Comparison of ENCODE assay signal across 1 cellular context in genomic region chr17:45902892-45903346, GRCh38.
TF ChIP-seq lines count a peak whose summit lies in the region.

No MANE protein-coding gene starts in this region.

TF ChIP-seq in K562, 482 proteins besides CTCF, POLR2A, EP300 and RAD21 (continued from another document and continues in another):
- no peak for TF ChIP-seq ZNF398 (CRISPR knock-in tag; IDR thresholded peaks at IDR 0.05)
- no peak for TF ChIP-seq THRA (IDR thresholded peaks at IDR 0.05)
- no peak for TF ChIP-seq HCFC1 (IDR thresholded peaks at IDR 0.05; ENCODE audit: low read depth, low read length)
- TF ChIP-seq SREBF1 (IDR thresholded peaks at IDR 0.05; ENCODE audit: borderline replicate concordance, low read depth, low read length): no peak
- TF ChIP-seq TRIM25 (IDR thresholded peaks at IDR 0.05; ENCODE audit: borderline replicate concordance): no peak
- no peak for TF ChIP-seq ZNF507 (tag; conservative IDR thresholded peaks at IDR 0.05)
- no peak for TF ChIP-seq EZH2 (IDR thresholded peaks at IDR 0.05; ENCODE audit: borderline replicate concordance, low read depth, low read length)
- TF ChIP-seq DPF2 (IDR thresholded peaks at IDR 0.05): 0 out of 2 replicates have a peak, but pooled peaks have one; percentile 50
- no peak for TF ChIP-seq CBX1 (IDR thresholded peaks at IDR 0.05; ENCODE audit: low read depth)
- TF ChIP-seq SRSF1 (IDR thresholded peaks at IDR 0.05; ENCODE audit: low read depth, low read length): no peak
- no peak for TF ChIP-seq PHF21A (IDR thresholded peaks at IDR 0.05; ENCODE audit: borderline replicate concordance, low read depth)
- TF ChIP-seq FOXJ2 (tag; IDR thresholded peaks at IDR 0.05): no peak
- peak; percentile 42; the same call in 1 of the 2 replicates for TF ChIP-seq MTA3 (IDR thresholded peaks at IDR 0.05; ENCODE audit: borderline replicate concordance)
- TF ChIP-seq MEIS2 (IDR thresholded peaks at IDR 0.05; ENCODE audit: partially characterized antibody): peak; percentile 91
- TF ChIP-seq NEUROD1 (IDR thresholded peaks at IDR 0.05; ENCODE audit: borderline replicate concordance, low read depth, low read length, partially characterized antibody): no peak
- TF ChIP-seq ZNF140 (CRISPR knock-in tag; IDR thresholded peaks at IDR 0.05): no peak
- TF ChIP-seq RNF2 (IDR thresholded peaks at IDR 0.05): no peak
- TF ChIP-seq, protein P1, sequence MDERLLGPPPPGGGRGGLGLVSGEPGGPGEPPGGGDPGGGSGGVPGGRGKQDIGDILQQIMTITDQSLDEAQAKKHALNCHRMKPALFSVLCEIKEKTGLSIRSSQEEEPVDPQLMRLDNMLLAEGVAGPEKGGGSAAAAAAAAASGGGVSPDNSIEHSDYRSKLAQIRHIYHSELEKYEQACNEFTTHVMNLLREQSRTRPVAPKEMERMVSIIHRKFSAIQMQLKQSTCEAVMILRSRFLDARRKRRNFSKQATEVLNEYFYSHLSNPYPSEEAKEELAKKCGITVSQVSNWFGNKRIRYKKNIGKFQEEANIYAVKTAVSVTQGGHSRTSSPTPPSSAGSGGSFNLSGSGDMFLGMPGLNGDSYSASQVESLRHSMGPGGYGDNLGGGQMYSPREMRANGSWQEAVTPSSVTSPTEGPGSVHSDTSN (CRISPR knock-in tag; IDR thresholded peaks at IDR 0.05; ENCODE audit: low read depth): no peak
- TF ChIP-seq, protein P1 (tag; conservative IDR thresholded peaks at IDR 0.05; ENCODE audit: low read depth): peak; percentile 88
- 0 out of 2 replicates have a peak, but pooled peaks have one; percentile 24 for TF ChIP-seq MTA2 (IDR thresholded peaks at IDR 0.05; ENCODE audit: low read depth)
- no peak for TF ChIP-seq FOS (IDR thresholded peaks at IDR 0.05; ENCODE audit: extremely low read depth, insufficient read length)
- TF ChIP-seq SIX5 (IDR thresholded peaks at IDR 0.05; ENCODE audit: borderline replicate concordance in 1 of 2, insufficient read depth in 1 of 2, low read depth in 1 of 2, low read length in 2 of 2): no peak
- TF ChIP-seq ZNF436 (CRISPR knock-in tag; IDR thresholded peaks at IDR 0.05): no peak
- 0 out of 2 replicates have a peak, but pooled peaks have one; percentile 24 for TF ChIP-seq L3MBTL2 (IDR thresholded peaks at IDR 0.05)
- TF ChIP-seq ZNF41 (CRISPR knock-in tag; conservative IDR thresholded peaks at IDR 0.05): no peak
- 0 out of 2 replicates have a peak, but pooled peaks have one; percentile 34 for TF ChIP-seq HDAC2 (IDR thresholded peaks at IDR 0.05)
- no peak for TF ChIP-seq STAT6 (CRISPR knock-in tag; IDR thresholded peaks at IDR 0.05)
- TF ChIP-seq ZNF384 (IDR thresholded peaks at IDR 0.05; ENCODE audit: low read depth, low read length): no peak
- TF ChIP-seq KDM1A (IDR thresholded peaks at IDR 0.05): peak; percentile 8 to 57; a peak in 3 of 4 replicates
- peak; percentile 79 for TF ChIP-seq NFIC (IDR thresholded peaks at IDR 0.05)
- no peak for TF ChIP-seq GABPA (tag; conservative IDR thresholded peaks at IDR 0.05; ENCODE audit: low read depth)
- no peak for TF ChIP-seq MTF1 (CRISPR knock-in tag; IDR thresholded peaks at IDR 0.05; ENCODE audit: borderline replicate concordance)
- TF ChIP-seq ZNF24 (IDR thresholded peaks at IDR 0.05): no peak
- no peak for TF ChIP-seq PTBP1 (IDR thresholded peaks at IDR 0.05; ENCODE audit: low read depth, low read length)
- peak; percentile 68 for TF ChIP-seq CBFA2T3 (IDR thresholded peaks at IDR 0.05)
- TF ChIP-seq, protein P2, sequence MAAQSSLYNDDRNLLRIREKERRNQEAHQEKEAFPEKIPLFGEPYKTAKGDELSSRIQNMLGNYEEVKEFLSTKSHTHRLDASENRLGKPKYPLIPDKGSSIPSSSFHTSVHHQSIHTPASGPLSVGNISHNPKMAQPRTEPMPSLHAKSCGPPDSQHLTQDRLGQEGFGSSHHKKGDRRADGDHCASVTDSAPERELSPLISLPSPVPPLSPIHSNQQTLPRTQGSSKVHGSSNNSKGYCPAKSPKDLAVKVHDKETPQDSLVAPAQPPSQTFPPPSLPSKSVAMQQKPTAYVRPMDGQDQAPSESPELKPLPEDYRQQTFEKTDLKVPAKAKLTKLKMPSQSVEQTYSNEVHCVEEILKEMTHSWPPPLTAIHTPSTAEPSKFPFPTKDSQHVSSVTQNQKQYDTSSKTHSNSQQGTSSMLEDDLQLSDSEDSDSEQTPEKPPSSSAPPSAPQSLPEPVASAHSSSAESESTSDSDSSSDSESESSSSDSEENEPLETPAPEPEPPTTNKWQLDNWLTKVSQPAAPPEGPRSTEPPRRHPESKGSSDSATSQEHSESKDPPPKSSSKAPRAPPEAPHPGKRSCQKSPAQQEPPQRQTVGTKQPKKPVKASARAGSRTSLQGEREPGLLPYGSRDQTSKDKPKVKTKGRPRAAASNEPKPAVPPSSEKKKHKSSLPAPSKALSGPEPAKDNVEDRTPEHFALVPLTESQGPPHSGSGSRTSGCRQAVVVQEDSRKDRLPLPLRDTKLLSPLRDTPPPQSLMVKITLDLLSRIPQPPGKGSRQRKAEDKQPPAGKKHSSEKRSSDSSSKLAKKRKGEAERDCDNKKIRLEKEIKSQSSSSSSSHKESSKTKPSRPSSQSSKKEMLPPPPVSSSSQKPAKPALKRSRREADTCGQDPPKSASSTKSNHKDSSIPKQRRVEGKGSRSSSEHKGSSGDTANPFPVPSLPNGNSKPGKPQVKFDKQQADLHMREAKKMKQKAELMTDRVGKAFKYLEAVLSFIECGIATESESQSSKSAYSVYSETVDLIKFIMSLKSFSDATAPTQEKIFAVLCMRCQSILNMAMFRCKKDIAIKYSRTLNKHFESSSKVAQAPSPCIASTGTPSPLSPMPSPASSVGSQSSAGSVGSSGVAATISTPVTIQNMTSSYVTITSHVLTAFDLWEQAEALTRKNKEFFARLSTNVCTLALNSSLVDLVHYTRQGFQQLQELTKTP (IDR thresholded peaks at IDR 0.05; ENCODE audit: low read depth in 1 of 2, partially characterized antibody in 2 of 2): no peak
- peak; percentile 75 for TF ChIP-seq HMBOX1 (IDR thresholded peaks at IDR 0.05)
- TF ChIP-seq XRCC3 (IDR thresholded peaks at IDR 0.05): no peak
- TF ChIP-seq MNT (conservative IDR thresholded peaks at IDR 0.05): no peak
- no peak for TF ChIP-seq KDM5B (IDR thresholded peaks at IDR 0.05; ENCODE audit: insufficient replicate concordance, low read depth, low read length)
- TF ChIP-seq ZBTB17 (CRISPR knock-in tag; IDR thresholded peaks at IDR 0.05): 0 out of 2 replicates have a peak, but pooled peaks have one; percentile 27
- TF ChIP-seq TEAD1 (CRISPR knock-in tag; IDR thresholded peaks at IDR 0.05): no peak
